In genomic region chr4:38396845-38397547, GRCh38 we compare ENCODE assay signal across 12 cellular contexts.
"Had no signal": no experiment of that assay in that cellular context is flagged by ENCODE, and none has a peak within 500 bp of the region (broad histone marks: within the 10 kb centered on the region; RNA-seq: fewer than 3 reads in every experiment).

No MANE protein-coding gene starts in this region.

- H3K36me3 ChIP-seq: ascending aorta, gastroesophageal sphincter, tibial artery, uterus had no signal

- H3K4me3 ChIP-seq: ascending aorta, gastroesophageal sphincter, lung, tibial artery, uterus had no signal

- FAIRE-seq: colon had no signal

- ATAC-seq: activated naive CD8-positive, alpha-beta T cell treated with anti-CD3 and anti-CD28 coated beads, Interleukin-2, amount 50 U/mL, for 24 hours; gastroesophageal sphincter; stimulated activated naive B cell treated with anti-CD40 and anti-IgM and Interleukin-4, amounts not matched to agents 10 μg/mL and 1 μg/mL and 100 μg/mL, for 72 hours had no signal

- H3K9me3 ChIP-seq: uterus had no signal

- DNase-seq: activated CD4-positive, CD25-positive, alpha-beta regulatory T cell treated with anti-CD3 and anti-CD28 coated beads, Interleukin-2, amount 50 U/mL, for 72 hours; activated naive CD4-positive, alpha-beta T cell; activated naive CD8-positive, alpha-beta T cell treated with anti-CD3 and anti-CD28 coated beads, Interleukin-2, amount 50 U/mL, for 24 hours; midbrain; stimulated activated CD4-positive, alpha-beta T cell treated with anti-CD3 and anti-CD28 coated beads, Interleukin-4, amount 100 ng/mL, for 1 hour; stimulated activated naive B cell treated with anti-CD40 and anti-IgM and Interleukin-4, amounts not matched to agents 10 μg/mL and 1 μg/mL and 100 μg/mL, for 72 hours; tibial artery; uterus had no signal

- H3K27me3 ChIP-seq: ascending aorta, gastroesophageal sphincter, tibial artery, uterus had no signal

- H3K4me1 ChIP-seq: gastroesophageal sphincter, tibial artery, uterus had no signal

- H3K27ac ChIP-seq: ascending aorta, gastroesophageal sphincter, tibial artery, uterus had no signal
